ENCODE assay signal across 15 cellular contexts in genomic region chr5:151230048-151230680, GRCh38.
"Had no signal": no experiment of that assay in that cellular context is flagged by ENCODE, and none has a peak within 500 bp of the region (broad histone marks: within the 10 kb centered on the region; RNA-seq: fewer than 3 reads in every experiment).

No MANE protein-coding gene starts in this region.

- FAIRE-seq: colon, frontal cortex, TTC549 had no signal

- ATAC-seq: activated CD4-positive, alpha-beta T cell treated with anti-CD3 and anti-CD28 coated beads for 36 hours; naive thymus-derived CD4-positive, alpha-beta T cell had no signal

- DNase-seq: activated CD4-positive, alpha-beta T cell treated with anti-CD3 and anti-CD28 coated beads for 36 hours; activated CD4-positive, alpha-beta T cell treated with anti-CD3 and anti-CD28 coated beads, Interleukin-2, amount 50 U/mL, for 48 hours; activated gamma-delta T cell; activated naive CD8-positive, alpha-beta T cell treated with anti-CD3 and anti-CD28 coated beads for 36 hours; amygdala; central memory CD4-positive, alpha-beta T cell; endodermal cell; head of caudate nucleus; mesenchymal stem cell; naive thymus-derived CD4-positive, alpha-beta T cell; stimulated activated CD4-positive, alpha-beta T cell treated with anti-CD3 and anti-CD28 coated beads, Interleukin-12 subunit alpha, Interleukin-12 subunit beta, amount 100 ng/mL, for 4 hours; stimulated activated CD4-positive, alpha-beta T cell treated with anti-CD3 and anti-CD28 coated beads, Interleukin-2, amount 100 ng/mL, for 24 hours had no signal
